11 cellular contexts compared by ENCODE assay signal in genomic region chr7:107387077-107387476, GRCh38.
DNase-seq lines count a peak whose midpoint lies in the region; ATAC-seq and TF ChIP-seq lines count a peak whose summit lies in the region.
"Had no signal": no experiment of that assay in that cellular context is flagged by ENCODE, and none has a peak within 500 bp of the region (broad histone marks: within the 10 kb centered on the region; RNA-seq: fewer than 3 reads in every experiment).

No MANE protein-coding gene starts in this region.

- dilution Hi-C loops in mammary epithelial cell (cut with HindIII; ENCODE audit: low sequenced_read_pairs): no loop called here

- no peak overlapping the region for H3K4me3 Mint-ChIP-seq in activated naive CD8-positive, alpha-beta T cell treated with anti-CD3 and anti-CD28 coated beads, Interleukin-2, amount 50 U/mL, for 24 hours
- no peak overlapping the region for H3K4me3 Mint-ChIP-seq in activated naive CD8-positive, alpha-beta T cell treated with anti-CD3 and anti-CD28 coated beads for 36 hours
- H3K4me3 Mint-ChIP-seq: activated naive CD4-positive, alpha-beta T cell treated with anti-CD3 and anti-CD28 coated beads, Interleukin-2, amount 10 ng/mL, durations not matched to agents 7 days and 5 days; T-helper 2 cell treated with Interferon-gamma antibody and Interleukin-4, amounts not matched to agents 5 μg/mL and 100 μg/mL, for 36 hours had no signal

- H3K27me3 Mint-ChIP-seq in activated naive CD8-positive, alpha-beta T cell treated with anti-CD3 and anti-CD28 coated beads, Interleukin-2, amount 50 U/mL, for 24 hours: no peaks in the 10 kb centered on the region
- H3K27me3 Mint-ChIP-seq in activated naive CD8-positive, alpha-beta T cell treated with anti-CD3 and anti-CD28 coated beads for 36 hours: no peaks in the 10 kb centered on the region
- H3K27me3 Mint-ChIP-seq: activated naive CD4-positive, alpha-beta T cell treated with anti-CD3 and anti-CD28 coated beads, Interleukin-2, amount 10 ng/mL, durations not matched to agents 7 days and 5 days had no signal

- H2AFZ ChIP-seq in mammary epithelial cell (ENCODE audit: low read depth, low read length): no peak overlapping the region

- H3K27me3 ChIP-seq in vagina: no peaks in the 10 kb centered on the region
- H3K27me3 ChIP-seq in colonic mucosa: no peaks in the 10 kb centered on the region
- H3K27me3 ChIP-seq in mammary epithelial cell (ENCODE audit: insufficient read depth, low read length): no peaks in the 10 kb centered on the region

- H3K9me3 ChIP-seq in vagina: no peaks in the 10 kb centered on the region
- no peaks in the 10 kb centered on the region for H3K9me3 ChIP-seq in colonic mucosa
- no peaks in the 10 kb centered on the region for H3K9me3 ChIP-seq in mammary epithelial cell (replicated peaks; ENCODE audit: insufficient read depth, low read length)

- H3K27ac ChIP-seq in vagina (peak overlapping the region; percentile 71), colonic mucosa (no peak overlapping the region), mammary epithelial cell (ENCODE audit: insufficient read depth, low read depth, low read length) (no peak overlapping the region)

- H4K20me1 ChIP-seq in mammary epithelial cell (ENCODE audit: insufficient read depth, low read length): no peaks in the 10 kb centered on the region

- peak overlapping the region; percentile 12 for H3K27ac Mint-ChIP-seq in activated naive CD8-positive, alpha-beta T cell treated with anti-CD3 and anti-CD28 coated beads, Interleukin-2, amount 50 U/mL, for 24 hours
- no peak overlapping the region for H3K27ac Mint-ChIP-seq in activated naive CD8-positive, alpha-beta T cell treated with anti-CD3 and anti-CD28 coated beads for 36 hours
- H3K27ac Mint-ChIP-seq: activated naive CD4-positive, alpha-beta T cell treated with anti-CD3 and anti-CD28 coated beads, Interleukin-2, amount 10 ng/mL, durations not matched to agents 7 days and 5 days; T-helper 2 cell treated with Interferon-gamma antibody and Interleukin-4, amounts not matched to agents 5 μg/mL and 100 μg/mL, for 36 hours had no signal

- no TSS peak for BruUV-seq in mammary epithelial cell (replicated peaks; lab: Mats Ljungman, UMichigan)

- H3K4me3 ChIP-seq in vagina (no peak overlapping the region), colonic mucosa (no peak overlapping the region), mammary epithelial cell (replicated peaks in 1 of 3; ENCODE audit: insufficient read depth in 1 of 3, low read depth in 2 of 3, low read length in 3 of 3) (no peak overlapping the region)

- H3K4me1 Mint-ChIP-seq in activated naive CD8-positive, alpha-beta T cell treated with anti-CD3 and anti-CD28 coated beads, Interleukin-2, amount 50 U/mL, for 24 hours: peaks cover 6% of the 10 kb centered on the region
- H3K4me1 Mint-ChIP-seq in activated naive CD8-positive, alpha-beta T cell treated with anti-CD3 and anti-CD28 coated beads for 36 hours: no peaks in the 10 kb centered on the region
- H3K4me1 Mint-ChIP-seq: activated naive CD4-positive, alpha-beta T cell treated with anti-CD3 and anti-CD28 coated beads, Interleukin-2, amount 10 ng/mL, durations not matched to agents 7 days and 5 days had no signal

- no peak for DNase-seq in activated naive CD8-positive, alpha-beta T cell treated with anti-CD3 and anti-CD28 coated beads, Interleukin-2, amount 50 U/mL, for 24 hours
- DNase-seq in activated naive CD8-positive, alpha-beta T cell treated with anti-CD3 and anti-CD28 coated beads for 36 hours: no peak
- DNase-seq in cerebellar cortex (ENCODE audit: low spot score) (peak; percentile 76), islet precursor cell (peak; percentile 92), vagina (ENCODE audit: extremely low spot score in 2 of 2) (no peak), colonic mucosa (no peak), COLO668 (lab: John Stamatoyannopoulos, UW; ENCODE audit: unreplicated experiment) (no peak), mammary epithelial cell (no peak)
- DNase-seq: activated naive CD4-positive, alpha-beta T cell treated with anti-CD3 and anti-CD28 coated beads, Interleukin-2, amount 10 ng/mL, durations not matched to agents 7 days and 5 days; NCI-H2081 treated with DMSO at 0.1 percent for 48 hours had no signal

- CTCF ChIA-PET in mammary epithelial cell (lab: Charles Lee; ENCODE audit: low non-redundant PET): no interaction called here

- 86% methylated on average over 6 of the region's 7 CpGs for WGBS in mammary epithelial cell (ENCODE audit: low coverage, missing lambda C conversion rate)

- H3K4me1 ChIP-seq in vagina: peaks cover 21% of the 10 kb centered on the region
- no peaks in the 10 kb centered on the region for H3K4me1 ChIP-seq in colonic mucosa
- H3K4me1 ChIP-seq in mammary epithelial cell (ENCODE audit: insufficient read depth, low read length): no peaks in the 10 kb centered on the region

- no peaks in the 10 kb centered on the region for H3K79me2 ChIP-seq in mammary epithelial cell (ENCODE audit: insufficient read depth, low read length)

- no peak for ATAC-seq in activated naive CD8-positive, alpha-beta T cell treated with anti-CD3 and anti-CD28 coated beads, Interleukin-2, amount 50 U/mL, for 24 hours

- H3K9ac ChIP-seq in colonic mucosa (ENCODE audit: low read depth in 2 of 2, low read length in 2 of 2) (no peak overlapping the region), mammary epithelial cell (ENCODE audit: insufficient read depth, low read length) (no peak overlapping the region)

- H3K36me3 ChIP-seq in vagina (no peaks in the 10 kb centered on the region), colonic mucosa (no peaks in the 10 kb centered on the region), mammary epithelial cell (ENCODE audit: insufficient read depth, low read length) (no peaks in the 10 kb centered on the region)

- no peaks in the 10 kb centered on the region for H3K9me3 Mint-ChIP-seq in activated naive CD8-positive, alpha-beta T cell treated with anti-CD3 and anti-CD28 coated beads, Interleukin-2, amount 50 U/mL, for 24 hours
- H3K9me3 Mint-ChIP-seq in activated naive CD8-positive, alpha-beta T cell treated with anti-CD3 and anti-CD28 coated beads for 36 hours: no peaks in the 10 kb centered on the region
- H3K9me3 Mint-ChIP-seq: activated naive CD4-positive, alpha-beta T cell treated with anti-CD3 and anti-CD28 coated beads, Interleukin-2, amount 10 ng/mL, durations not matched to agents 7 days and 5 days; T-helper 2 cell treated with Interferon-gamma antibody and Interleukin-4, amounts not matched to agents 5 μg/mL and 100 μg/mL, for 36 hours had no signal

- peaks cover 5% of the 10 kb centered on the region for H3K36me3 Mint-ChIP-seq in activated naive CD8-positive, alpha-beta T cell treated with anti-CD3 and anti-CD28 coated beads, Interleukin-2, amount 50 U/mL, for 24 hours (ENCODE audit: low read depth)
- peaks cover 4% of the 10 kb centered on the region for H3K36me3 Mint-ChIP-seq in activated naive CD8-positive, alpha-beta T cell treated with anti-CD3 and anti-CD28 coated beads for 36 hours
- H3K36me3 Mint-ChIP-seq: activated naive CD4-positive, alpha-beta T cell treated with anti-CD3 and anti-CD28 coated beads, Interleukin-2, amount 10 ng/mL, durations not matched to agents 7 days and 5 days had no signal

- intact Hi-C loops in vagina (cut with DNase I): no loop called here
- intact Hi-C loops in colonic mucosa (cut with DNase I): no loop called here
- intact Hi-C loops in mammary epithelial cell (cut with micrococcal nuclease): no loop called here

- TF ChIP-seq CTCF in vagina (IDR thresholded peaks at IDR 0.05): no peak
- no peak for TF ChIP-seq CTCF in colonic mucosa (IDR thresholded peaks at IDR 0.05)
- no peak for TF ChIP-seq CTCF in mammary epithelial cell (conservative IDR thresholded peaks at IDR 0.05 in 1 of 2, IDR thresholded peaks at IDR 0.05 in 1 of 2; ENCODE audit: extremely low read depth in 1 of 2, insufficient read depth in 1 of 2, low read depth in 1 of 2, low read length in 2 of 2)

- H3K4me2 ChIP-seq in mammary epithelial cell (ENCODE audit: insufficient read depth, low read depth, low read length): no peak overlapping the region

- TF ChIP-seq POLR2A in vagina (IDR thresholded peaks at IDR 0.05): no peak

- in situ Hi-C loops in mammary epithelial cell (cut with MboI; ENCODE audit: low sequenced_read_pairs in 2 of 2): no loop called here

Comparison
In these comparisons a context has a peak if more than half of its experiments do, and no peak if none do; other contexts are left out.
1. DNase-seq: peak in cerebellar cortex (single experiment) and islet precursor cell (single experiment); none in activated naive CD8-positive, alpha-beta T cell treated with anti-CD3 and anti-CD28 coated beads, Interleukin-2, amount 50 U/mL, for 24 hours (single experiment), activated naive CD8-positive, alpha-beta T cell treated with anti-CD3 and anti-CD28 coated beads for 36 hours (single experiment), vagina (0 of 2), colonic mucosa (single experiment), COLO668 (single experiment) and mammary epithelial cell (single experiment).